16 cellular contexts compared by ENCODE assay signal in genomic region chr11:69076129-69076791, GRCh38. TPM values are rescaled to one million over a fixed set of nuclear protein-coding genes. Genes with fewer than 3 reads are reported as not detected.
A peak's percentile ranks its signal among the peaks of the same experiment; 100 is the strongest.
DNase-seq lines count a peak whose midpoint lies in the region; ATAC-seq and TF ChIP-seq lines count a peak whose summit lies in the region.
"Had no signal": no experiment of that assay in that cellular context is flagged by ENCODE, and none has a peak within 500 bp of the region (broad histone marks: within the 10 kb centered on the region; RNA-seq: fewer than 3 reads in every experiment).

No MANE protein-coding gene starts in this region.

- no peak for TF ChIP-seq POLR2A in HCT116 (IDR thresholded peaks at IDR 0.05; ENCODE audit: borderline replicate concordance, extremely low read depth, insufficient read depth, insufficient read length)

- H3K9me3 ChIP-seq in HCT116 (ENCODE audit: control insufficient read depth in 1 of 2, insufficient read depth in 1 of 2, low read depth in 1 of 2, low read length in 2 of 2), result no peaks in the 10 kb centered on the region
- no peaks in the 10 kb centered on the region for H3K9me3 ChIP-seq in neural progenitor cell (ENCODE audit: low read depth)

- H3K4me2 ChIP-seq in HCT116 (ENCODE audit: low read length) (peak overlapping the region; percentile 56), neural progenitor cell (no peak overlapping the region)
- H3K4me2 ChIP-seq: PC-9 had no signal

- H4K20me1 ChIP-seq in HCT116 (ENCODE audit: insufficient read depth), result no peaks in the 10 kb centered on the region
- peaks cover 6% of the 10 kb centered on the region for H4K20me1 ChIP-seq in neural progenitor cell (ENCODE audit: low read depth)

- H3K4me3 Mint-ChIP-seq in neural progenitor cell, result no peak overlapping the region
- H3K4me3 Mint-ChIP-seq: activated CD8-positive, alpha-beta memory T cell treated with anti-CD3 and anti-CD28 coated beads, Interleukin-2, amount 10 ng/mL, durations not matched to agents 7 days and 5 days; activated naive CD8-positive, alpha-beta T cell treated with anti-CD3 and anti-CD28 coated beads, Interleukin-2, amount 10 ng/mL, durations not matched to agents 7 days and 5 days; mesothelial cell of epicardium had no signal

- H3K9ac ChIP-seq in HCT116 (ENCODE audit: low read length) (peak overlapping the region; percentile 34), neural progenitor cell (no peak overlapping the region)

- TF ChIP-seq RAD21 in HCT116 (IDR thresholded peaks at IDR 0.05; ENCODE audit: low read depth), result no peak

- no peaks in the 10 kb centered on the region for H3K4me1 Mint-ChIP-seq in neural progenitor cell
- H3K4me1 Mint-ChIP-seq: mesothelial cell of epicardium had no signal

- H3K27ac ChIP-seq in HCT116 (ENCODE audit: low read depth, low read length) (peak overlapping the region; percentile 28), neural progenitor cell (no peak overlapping the region)
- H3K27ac ChIP-seq: PC-9 had no signal

- H3K9me2 ChIP-seq in HCT116 (ENCODE audit: insufficient read depth), result no peaks in the 10 kb centered on the region

- H3K27me3 ChIP-seq in HCT116 (ENCODE audit: insufficient read depth, low read length) (no peaks in the 10 kb centered on the region), neural progenitor cell (no peaks in the 10 kb centered on the region)

- no peaks in the 10 kb centered on the region for H3K36me3 Mint-ChIP-seq in neural progenitor cell
- H3K36me3 Mint-ChIP-seq: activated CD8-positive, alpha-beta memory T cell treated with anti-CD3 and anti-CD28 coated beads, Interleukin-2, amount 10 ng/mL, durations not matched to agents 7 days and 5 days; mesothelial cell of epicardium had no signal

- H3K9me3 Mint-ChIP-seq in neural progenitor cell, result no peaks in the 10 kb centered on the region
- H3K9me3 Mint-ChIP-seq: activated naive CD8-positive, alpha-beta T cell treated with anti-CD3 and anti-CD28 coated beads, Interleukin-2, amount 10 ng/mL, durations not matched to agents 7 days and 5 days; mesothelial cell of epicardium had no signal

- H3K4me3 ChIP-seq in AG09309 (ENCODE audit: control insufficient read depth, low read depth, low read length) (no peak overlapping the region), HCT116 (replicated peaks in 1 of 2; ENCODE audit: low read depth in 1 of 2, low read length in 2 of 2) (no peak overlapping the region), neural progenitor cell (no peak overlapping the region)
- H3K4me3 ChIP-seq: PC-9, skin epidermis had no signal

- no TSS peak for BruUV-seq in HCT116 (replicated peaks; lab: Mats Ljungman, UMichigan)

- POLR2A ChIA-PET in HCT116 (lab: Charles Lee), result no interaction called here

- no peaks in the 10 kb centered on the region for H3K79me2 ChIP-seq in HCT116 (ENCODE audit: insufficient read depth, low read length)
- H3K79me2 ChIP-seq in neural progenitor cell (ENCODE audit: low read depth), result no peaks in the 10 kb centered on the region

- CTCF ChIA-PET in HCT116 (lab: Charles Lee), result no interaction called here

- H2AFZ ChIP-seq in HCT116 (ENCODE audit: low read depth, low read length, poor library complexity, severe bottlenecking), result no peak overlapping the region
- H2AFZ ChIP-seq in neural progenitor cell (replicated peaks), result no peak overlapping the region
- H2AFZ ChIP-seq: PC-9 had no signal

- H3F3A ChIP-seq in neural progenitor cell (ENCODE audit: low read depth), result no peaks in the 10 kb centered on the region

- intact Hi-C loops in HCT116 (cut with micrococcal nuclease), result no loop called here

- H3K27me3 Mint-ChIP-seq in neural progenitor cell (ENCODE audit: insufficient read depth, low read depth), result no peaks in the 10 kb centered on the region
- H3K27me3 Mint-ChIP-seq: activated CD8-positive, alpha-beta memory T cell treated with anti-CD3 and anti-CD28 coated beads, Interleukin-2, amount 10 ng/mL, durations not matched to agents 7 days and 5 days; activated naive CD8-positive, alpha-beta T cell treated with anti-CD3 and anti-CD28 coated beads, Interleukin-2, amount 10 ng/mL, durations not matched to agents 7 days and 5 days had no signal

- H3K4me1 ChIP-seq in HCT116 (ENCODE audit: control insufficient read depth in 1 of 2, insufficient read depth in 2 of 2, low read length in 2 of 2) (peaks cover 32 to 49% of the 10 kb centered on the region in 2 experiments), neural progenitor cell (no peaks in the 10 kb centered on the region)

- TF ChIP-seq CTCF in AG09309 (IDR thresholded peaks at IDR 0.05; ENCODE audit: control insufficient read depth, insufficient read depth, low read depth, low read length, missing control alignments), result no peak
- TF ChIP-seq CTCF in HCT116 (IDR thresholded peaks at IDR 0.05 in 2 of 3, conservative IDR thresholded peaks at IDR 0.05 in 1 of 3; ENCODE audit: borderline replicate concordance in 1 of 3, insufficient read depth in 1 of 3, low read depth in 2 of 3, low read length in 2 of 3), result no peak
- no peak for TF ChIP-seq CTCF in neural progenitor cell (IDR thresholded peaks at IDR 0.05)

- H3K36me3 ChIP-seq in HCT116 (ENCODE audit: control insufficient read depth in 1 of 2, insufficient read depth in 2 of 2, low read length in 2 of 2) (peaks cover 0 to 5% of the 10 kb centered on the region in 2 experiments; a peak in 2 of 4 replicates), neural progenitor cell (no peaks in the 10 kb centered on the region)

- H3K27ac Mint-ChIP-seq in neural progenitor cell, result no peak overlapping the region
- H3K27ac Mint-ChIP-seq: activated CD8-positive, alpha-beta memory T cell treated with anti-CD3 and anti-CD28 coated beads, Interleukin-2, amount 10 ng/mL, durations not matched to agents 7 days and 5 days; activated naive CD8-positive, alpha-beta T cell treated with anti-CD3 and anti-CD28 coated beads, Interleukin-2, amount 10 ng/mL, durations not matched to agents 7 days and 5 days; mesothelial cell of epicardium had no signal

- peak; percentile 45; the same call in 1 of the 2 replicates for ATAC-seq in HCT116
- ATAC-seq in HG02870 (IDR thresholded peaks at IDR 0.05; ENCODE audit: unreplicated experiment), result no peak
- ATAC-seq: activated CD8-positive, alpha-beta memory T cell treated with anti-CD3 and anti-CD28 coated beads, Interleukin-2, amount 10 ng/mL, durations not matched to agents 7 days and 5 days had no signal

- RAD21 ChIA-PET in HCT116 (lab: Charles Lee; ENCODE audit: low non-redundant PET in 1 of 2, low total read pairs in 2 of 2, uncharacterized antibody in 2 of 2, unreplicated experiment in 2 of 2), result no interaction called here

- DNase-seq in AG09309 (ENCODE audit: low read depth) (peak; percentile 18), HCT116 (ENCODE audit: low read depth, low spot score) (no peak), astrocyte of the hippocampus (ENCODE audit: low read depth, low spot score) (peak; percentile 94), myocyte (ENCODE audit: low read depth) (peak; percentile 95), NCI-H187 (lab: John Stamatoyannopoulos, UW) (no peak), NCI-H2227 (lab: John Stamatoyannopoulos, UW; ENCODE audit: unreplicated experiment) (no peak), neural progenitor cell (ENCODE audit: low spot score) (no peak)
- DNase-seq: activated CD8-positive, alpha-beta memory T cell treated with anti-CD3 and anti-CD28 coated beads, Interleukin-2, amount 10 ng/mL, durations not matched to agents 7 days and 5 days; activated naive CD8-positive, alpha-beta T cell treated with anti-CD3 and anti-CD28 coated beads, Interleukin-2, amount 10 ng/mL, durations not matched to agents 7 days and 5 days; KG1; NCI-H2171; T-helper 9 cell had no signal

TF ChIP-seq in HCT116, 20 proteins besides CTCF, POLR2A, EP300 and RAD21:
- TF ChIP-seq MAX (IDR thresholded peaks at IDR 0.05) (no peak), SRF (IDR thresholded peaks at IDR 0.05; ENCODE audit: low read depth) (no peak), EZH2 (IDR thresholded peaks at IDR 0.05) (no peak), ZFX (IDR thresholded peaks at IDR 0.05) (no peak), EZH2phosphoT487 (IDR thresholded peaks at IDR 0.05; ENCODE audit: borderline replicate concordance) (no peak)

RNA-seq across cellular contexts. Expression of gene TPCN2, which starts 27.5 kb away (rescaled TPM):
- total RNA-seq in HCT116 (2021; ENCODE audit: unreplicated experiment) (15.2 TPM), myocyte (1.8 and 5.6 TPM in 2 replicates), neural progenitor cell (ENCODE audit: low replicate concordance) (7.2 and 10.9 TPM in 2 replicates)
- 7.1 and 7.8 TPM in 2 replicates for polyA plus RNA-seq in HCT116 (2012)
- 6.5 TPM for polyA plus RNA-seq in myocyte (2012)

Comparison
In these comparisons a context has a peak if more than half of its experiments do, and no peak if none do; other contexts are left out.
1. DNase-seq: peak in AG09309 (single experiment), astrocyte of the hippocampus (single experiment) and myocyte (single experiment); none in HCT116 (single experiment), NCI-H187 (0 of 2), NCI-H2227 (single experiment) and neural progenitor cell (single experiment).